22 cellular contexts compared by ENCODE assay signal in the genomic region with DNA sequence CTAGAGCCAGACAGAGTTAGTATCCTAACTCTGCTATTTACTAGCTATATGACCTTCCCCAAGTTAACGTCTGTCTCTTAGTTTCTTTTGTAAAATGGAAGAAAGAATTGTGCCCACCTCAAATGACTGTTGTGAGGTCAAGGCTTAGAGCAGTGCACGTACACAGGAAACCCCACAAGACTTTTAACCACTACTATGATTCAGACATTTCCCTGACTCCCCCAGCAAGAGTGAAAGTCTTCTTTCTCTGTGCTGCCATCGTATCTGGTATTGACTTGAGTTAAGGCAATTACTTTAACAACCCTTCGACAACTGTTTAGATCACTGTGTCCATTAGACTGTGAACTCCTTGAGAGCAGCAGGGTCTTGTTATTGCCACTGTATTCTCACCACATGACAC. TPM values are rescaled to one million over a fixed set of nuclear protein-coding genes. Genes with fewer than 3 reads are reported as not detected.
DNase-seq lines count a peak whose midpoint lies in the region; ATAC-seq and TF ChIP-seq lines count a peak whose summit lies in the region.
"Had no signal": no experiment of that assay in that cellular context is flagged by ENCODE, and none has a peak within 500 bp of the region (broad histone marks: within the 10 kb centered on the region; RNA-seq: fewer than 3 reads in every experiment).

No MANE protein-coding gene starts in this region.

- no peaks in the 10 kb centered on the region for H3K9me3 Mint-ChIP-seq in activated CD8-positive, alpha-beta memory T cell treated with anti-CD3 and anti-CD28 coated beads, Interleukin-2, amount 10 ng/mL, durations not matched to agents 7 days and 5 days (ENCODE audit: low read depth)
- H3K9me3 Mint-ChIP-seq in activated CD8-positive, alpha-beta T cell treated with anti-CD3 and anti-CD28 coated beads for 36 hours = no peaks in the 10 kb centered on the region
- H3K9me3 Mint-ChIP-seq: stimulated activated naive B cell treated with anti-CD40 and anti-IgM and Interleukin-4, amounts not matched to agents 10 μg/mL and 1 μg/mL and 100 μg/mL, for 72 hours had no signal

- H3K36me3 Mint-ChIP-seq in activated CD8-positive, alpha-beta memory T cell treated with anti-CD3 and anti-CD28 coated beads, Interleukin-2, amount 10 ng/mL, durations not matched to agents 7 days and 5 days = peaks cover 7% of the 10 kb centered on the region
- H3K36me3 Mint-ChIP-seq in activated CD8-positive, alpha-beta T cell treated with anti-CD3 and anti-CD28 coated beads for 36 hours (ENCODE audit: low read depth) = no peaks in the 10 kb centered on the region

- H3K27ac Mint-ChIP-seq in activated CD8-positive, alpha-beta memory T cell treated with anti-CD3 and anti-CD28 coated beads, Interleukin-2, amount 10 ng/mL, durations not matched to agents 7 days and 5 days = peak overlapping the region; percentile 52
- H3K27ac Mint-ChIP-seq in activated CD8-positive, alpha-beta T cell treated with anti-CD3 and anti-CD28 coated beads for 36 hours = peak overlapping the region; percentile 16
- H3K27ac Mint-ChIP-seq: stimulated activated naive B cell treated with anti-CD40 and anti-IgM and Interleukin-4, amounts not matched to agents 10 μg/mL and 1 μg/mL and 100 μg/mL, for 72 hours had no signal

- peak; percentile 57 for DNase-seq in activated CD8-positive, alpha-beta memory T cell treated with anti-CD3 and anti-CD28 coated beads, Interleukin-2, amount 10 ng/mL, durations not matched to agents 7 days and 5 days
- no peak for DNase-seq in activated CD8-positive, alpha-beta memory T cell treated with anti-CD3 and anti-CD28 coated beads, Interleukin-2, amount 50 U/mL, for 4 hours
- DNase-seq in activated CD8-positive, alpha-beta T cell treated with anti-CD3 and anti-CD28 coated beads for 36 hours = peak; percentile 27
- no peak for DNase-seq in stimulated activated naive CD8-positive, alpha-beta T cell treated with anti-CD3 and anti-CD28 coated beads, Interleukin-15, Interleukin-2, amounts not matched to agents 100 U/mL and 50 U/mL, for 24 hours
- DNase-seq in occipital lobe (lab: John Stamatoyannopoulos, UW) (no peak), NCI-H2227 (lab: John Stamatoyannopoulos, UW; ENCODE audit: unreplicated experiment) (no peak)
- DNase-seq: activated CD4-positive, alpha-beta T cell treated with anti-CD3 and anti-CD28 coated beads, Interleukin-2, amount 50 U/mL, for 4 hours; amygdala; caudate nucleus; DMS 273 treated with DMSO at 0.1 percent for 48 hours; GDM1; left lung; mucosa of descending colon; NCI-H1694 treated with DMSO at 0.1 percent for 48 hours; NCI-H446 treated with DMSO at 0.1 percent for 48 hours; stimulated activated naive B cell treated with anti-CD40 and anti-IgM and Interleukin-4, amounts not matched to agents 10 μg/mL and 1 μg/mL and 100 μg/mL, for 72 hours; transverse colon had no signal

- H3K4me1 Mint-ChIP-seq in activated CD8-positive, alpha-beta memory T cell treated with anti-CD3 and anti-CD28 coated beads, Interleukin-2, amount 10 ng/mL, durations not matched to agents 7 days and 5 days = peaks cover 38% of the 10 kb centered on the region
- H3K4me1 Mint-ChIP-seq in activated CD8-positive, alpha-beta T cell treated with anti-CD3 and anti-CD28 coated beads for 36 hours (ENCODE audit: low read depth) = peaks cover 33% of the 10 kb centered on the region
- H3K4me1 Mint-ChIP-seq: stimulated activated naive B cell treated with anti-CD40 and anti-IgM and Interleukin-4, amounts not matched to agents 10 μg/mL and 1 μg/mL and 100 μg/mL, for 72 hours had no signal

- H3K27me3 Mint-ChIP-seq in activated CD8-positive, alpha-beta memory T cell treated with anti-CD3 and anti-CD28 coated beads, Interleukin-2, amount 10 ng/mL, durations not matched to agents 7 days and 5 days = peaks cover 7% of the 10 kb centered on the region
- no peaks in the 10 kb centered on the region for H3K27me3 Mint-ChIP-seq in activated CD8-positive, alpha-beta T cell treated with anti-CD3 and anti-CD28 coated beads for 36 hours

- H3K4me3 Mint-ChIP-seq in activated CD8-positive, alpha-beta memory T cell treated with anti-CD3 and anti-CD28 coated beads, Interleukin-2, amount 10 ng/mL, durations not matched to agents 7 days and 5 days = no peak overlapping the region
- H3K4me3 Mint-ChIP-seq in activated CD8-positive, alpha-beta T cell treated with anti-CD3 and anti-CD28 coated beads for 36 hours = no peak overlapping the region
- H3K4me3 Mint-ChIP-seq: stimulated activated naive B cell treated with anti-CD40 and anti-IgM and Interleukin-4, amounts not matched to agents 10 μg/mL and 1 μg/mL and 100 μg/mL, for 72 hours had no signal

- intact Hi-C loops in activated CD8-positive, alpha-beta T cell treated with anti-CD3 and anti-CD28 coated beads for 36 hours (cut with micrococcal nuclease) = no loop called here

- CTCF ChIA-PET in activated CD8-positive, alpha-beta memory T cell treated with anti-CD3 and anti-CD28 coated beads, Interleukin-2, amount 10 ng/mL, durations not matched to agents 7 days and 5 days (lab: Charles Lee) = interaction anchor here (1.7 kb wide), 1 partner anchor 56 kb away, joined by 5 read pairs; no protein-coding TSS in a partner anchor
- CTCF ChIA-PET in activated CD8-positive, alpha-beta T cell treated with anti-CD3 and anti-CD28 coated beads for 36 hours (lab: Charles Lee) = interaction anchor here (1.2 to 1.3 kb wide), 2 partner anchors 53 to 167 kb away, joined by 4 read pairs; no protein-coding TSS in a partner anchor

- peak; percentile 89 for ATAC-seq in activated CD8-positive, alpha-beta memory T cell treated with anti-CD3 and anti-CD28 coated beads, Interleukin-2, amount 10 ng/mL, durations not matched to agents 7 days and 5 days
- ATAC-seq in HG03442 (IDR thresholded peaks at IDR 0.05; ENCODE audit: unreplicated experiment) (peak; percentile 45), GM18498 (IDR thresholded peaks at IDR 0.05; ENCODE audit: unreplicated experiment) (no peak)
- peak; percentile 85 for ATAC-seq in activated CD8-positive, alpha-beta T cell treated with anti-CD3 and anti-CD28 coated beads for 36 hours
- peak; percentile 79 for ATAC-seq in stimulated activated naive CD8-positive, alpha-beta T cell treated with anti-CD3 and anti-CD28 coated beads, Interleukin-15, Interleukin-2, amounts not matched to agents 100 U/mL and 50 U/mL, for 24 hours
- ATAC-seq: esophagus mucosa; left lung; mucosa of descending colon; stimulated activated naive B cell treated with anti-CD40 and anti-IgM and Interleukin-4, amounts not matched to agents 10 μg/mL and 1 μg/mL and 100 μg/mL, for 72 hours had no signal

- TF ChIP-seq CTCF in activated CD8-positive, alpha-beta T cell treated with anti-CD3 and anti-CD28 coated beads for 36 hours (IDR thresholded peaks at IDR 0.05) = no peak

- POLR2A ChIA-PET in activated CD8-positive, alpha-beta T cell treated with anti-CD3 and anti-CD28 coated beads for 36 hours (lab: Charles Lee) = no interaction called here

RNA-seq across cellular contexts. Expression of a gene that starts 2.6 kb away (rescaled TPM):
- not detected for total RNA-seq in activated CD8-positive, alpha-beta memory T cell treated with anti-CD3 and anti-CD28 coated beads, Interleukin-2, amount 10 ng/mL, durations not matched to agents 7 days and 5 days
- total RNA-seq in activated CD8-positive, alpha-beta T cell treated with anti-CD3 and anti-CD28 coated beads for 36 hours = not detected
- total RNA-seq in occipital lobe = not detected
- total RNA-seq: A673, esophagus mucosa, H1, left lung, mucosa of descending colon, transverse colon had no signal

RNA-seq across cellular contexts. Expression of a gene that starts 9.0 kb away (rescaled TPM):
- not detected for total RNA-seq in activated CD8-positive, alpha-beta memory T cell treated with anti-CD3 and anti-CD28 coated beads, Interleukin-2, amount 10 ng/mL, durations not matched to agents 7 days and 5 days
- total RNA-seq in activated CD8-positive, alpha-beta T cell treated with anti-CD3 and anti-CD28 coated beads for 36 hours = not detected
- total RNA-seq in occipital lobe = not detected
- total RNA-seq: A673, esophagus mucosa, H1, left lung, mucosa of descending colon, transverse colon had no signal

RNA-seq across cellular contexts. Expression of a gene that starts 26.3 kb away (rescaled TPM):
- not detected for total RNA-seq in activated CD8-positive, alpha-beta memory T cell treated with anti-CD3 and anti-CD28 coated beads, Interleukin-2, amount 10 ng/mL, durations not matched to agents 7 days and 5 days
- total RNA-seq in activated CD8-positive, alpha-beta T cell treated with anti-CD3 and anti-CD28 coated beads for 36 hours = not detected
- not detected for total RNA-seq in occipital lobe
- total RNA-seq: A673, esophagus mucosa, H1, mucosa of descending colon had no signal

RNA-seq across cellular contexts. Expression of a gene that starts 38.0 kb away (rescaled TPM):
- 10 to 100 TPM; 17.3 to 19.9 TPM for total RNA-seq in activated CD8-positive, alpha-beta memory T cell treated with anti-CD3 and anti-CD28 coated beads, Interleukin-2, amount 10 ng/mL, durations not matched to agents 7 days and 5 days
- total RNA-seq in activated CD8-positive, alpha-beta T cell treated with anti-CD3 and anti-CD28 coated beads for 36 hours = 10 to 100 TPM; 14.9 to 15.1 TPM
- total RNA-seq in occipital lobe = 19.8 TPM

RNA-seq across cellular contexts. Expression of a gene that starts 42.5 kb away (rescaled TPM):
- total RNA-seq in activated CD8-positive, alpha-beta memory T cell treated with anti-CD3 and anti-CD28 coated beads, Interleukin-2, amount 10 ng/mL, durations not matched to agents 7 days and 5 days = under 1 TPM in 1 of 2 experiments, not detected in 1; 0.26 TPM
- total RNA-seq in activated CD8-positive, alpha-beta T cell treated with anti-CD3 and anti-CD28 coated beads for 36 hours = under 1 TPM in 1 of 2 experiments, not detected in 1; 0.18 TPM
- total RNA-seq in occipital lobe = 0.31 TPM
- total RNA-seq: A673, H1 had no signal

Comparison
In these comparisons a context has a peak if more than half of its experiments do, and no peak if none do; other contexts are left out.
1. DNase-seq: peak in activated CD8-positive, alpha-beta memory T cell treated with anti-CD3 and anti-CD28 coated beads, Interleukin-2, amount 10 ng/mL, durations not matched to agents 7 days and 5 days (single experiment) and activated CD8-positive, alpha-beta T cell treated with anti-CD3 and anti-CD28 coated beads for 36 hours (single experiment); none in activated CD8-positive, alpha-beta memory T cell treated with anti-CD3 and anti-CD28 coated beads, Interleukin-2, amount 50 U/mL, for 4 hours (single experiment), stimulated activated naive CD8-positive, alpha-beta T cell treated with anti-CD3 and anti-CD28 coated beads, Interleukin-15, Interleukin-2, amounts not matched to agents 100 U/mL and 50 U/mL, for 24 hours (single experiment), occipital lobe (single experiment) and NCI-H2227 (single experiment).